ENCODE assay signal across 9 cellular contexts in genomic region chr6:56517155-56517745, GRCh38.
DNase-seq lines count a peak whose midpoint lies in the region; ATAC-seq, FAIRE-seq and TF ChIP-seq lines count a peak whose summit lies in the region.
"Had no signal": no experiment of that assay in that cellular context is flagged by ENCODE, and none has a peak within 500 bp of the region (broad histone marks: within the 10 kb centered on the region; RNA-seq: fewer than 3 reads in every experiment).

No MANE protein-coding gene starts in this region.

- peaks cover 4 to 42% (median 25%) of the 10 kb centered on the region in 3 donors for H3K4me1 ChIP-seq in pancreas

- H3K27ac ChIP-seq in pancreas = no peak overlapping the region

- H3K36me3 ChIP-seq in pancreas = peaks cover 0 to 4% (median 0%) of the 10 kb centered on the region in 3 donors

- H3K9me3 ChIP-seq in pancreas = no peaks in the 10 kb centered on the region

- FAIRE-seq in pancreas (lab: Jason Lieb, UNC) = peak; percentile 93

- WGBS in pancreas, 2 donors = 38 to 45% methylated on average over 5 of the region's 5 CpGs

- TF ChIP-seq CTCF in pancreas (IDR thresholded peaks at IDR 0.05) = no peak

- no peak for DNase-seq in HEK293T (ENCODE audit: extremely low spot score)
- DNase-seq in NCI-H69 (lab: John Stamatoyannopoulos, UW) = peak; percentile 65
- peak; percentile 45 for DNase-seq in fibroblast of peridontal ligament (ENCODE audit: extremely low read depth)
- no peak for DNase-seq in pancreas
- no peak for DNase-seq in amygdala (lab: John Stamatoyannopoulos, UW)
- DNase-seq in hippocampal formation (lab: John Stamatoyannopoulos, UW) = no peak
- no peak for DNase-seq in NCI-H2107 (lab: John Stamatoyannopoulos, UW)
- DNase-seq: naive thymus-derived CD8-positive, alpha-beta T cell had no signal

- ATAC-seq in pancreas (no peak), HG02642 (IDR thresholded peaks at IDR 0.05; ENCODE audit: poor library complexity, unreplicated experiment) (no peak)
- ATAC-seq: naive thymus-derived CD8-positive, alpha-beta T cell had no signal

- H3K27me3 ChIP-seq in pancreas = no peaks in the 10 kb centered on the region

- CTCF ChIA-PET in HEK293T (lab: Yijun Ruan, JAX) = no interaction called here

- H3K4me3 ChIP-seq in pancreas = no peak overlapping the region

- intact Hi-C loops in pancreas (cut with DNase I) = no loop called here

- POLR2A ChIA-PET in HEK293T (lab: Yijun Ruan, JAX) = interaction anchor here (1.6 kb wide), 1 partner anchor 25 kb away, joined by 8 read pairs; no protein-coding TSS in a partner anchor

TF ChIP-seq in HEK293T, 16 proteins besides CTCF, POLR2A, EP300 and RAD21:
- TF ChIP-seq ZNF384 (IDR thresholded peaks at IDR 0.05) (peak; percentile 60; the same call in 1 of the 2 replicates), CTBP1 (IDR thresholded peaks at IDR 0.05; ENCODE audit: borderline replicate concordance) (peak; percentile 87), FOXA1 (IDR thresholded peaks at IDR 0.05) (no peak), PKNOX1 (IDR thresholded peaks at IDR 0.05) (peak; percentile 88)

Comparison
In these comparisons a context has a peak if more than half of its experiments do, and no peak if none do; other contexts are left out.
1. DNase-seq: peak in NCI-H69 (single experiment) and fibroblast of peridontal ligament (single experiment); none in HEK293T (single experiment), pancreas (0 of 6), amygdala (0 of 56), hippocampal formation (0 of 2) and NCI-H2107 (single experiment).